21 cellular contexts compared by ENCODE assay signal in the genomic region with DNA sequence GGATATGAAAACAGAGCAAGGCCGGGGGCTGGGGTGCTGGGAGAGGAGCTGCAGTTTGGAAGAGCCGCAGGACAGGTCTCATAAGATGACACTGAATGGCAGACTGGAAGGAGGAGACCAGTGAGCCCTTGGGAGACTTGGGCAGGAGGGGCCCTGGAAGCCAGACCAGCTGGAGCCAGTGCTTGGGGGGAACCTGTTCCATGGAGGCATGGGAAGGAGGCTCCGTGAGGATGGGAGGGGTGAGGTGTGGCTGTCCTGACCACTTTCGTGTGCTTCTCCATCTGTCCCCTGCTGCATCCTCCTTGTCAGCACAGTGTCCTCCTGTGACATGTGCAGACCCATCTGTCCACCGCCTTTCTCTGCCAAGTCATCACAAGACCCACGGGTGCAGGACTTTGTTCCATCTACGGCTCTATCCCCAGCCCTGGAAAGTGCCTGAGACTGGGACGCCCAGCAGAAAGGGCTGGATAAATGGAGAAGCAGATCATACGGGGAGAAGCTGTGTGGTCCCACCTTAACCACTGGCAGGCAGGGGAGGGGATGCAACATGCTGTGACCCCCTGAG.
DNase-seq lines count a peak whose midpoint lies in the region; ATAC-seq, FAIRE-seq and TF ChIP-seq lines count a peak whose summit lies in the region.
"Had no signal": no experiment of that assay in that cellular context is flagged by ENCODE, and none has a peak within 500 bp of the region (broad histone marks: within the 10 kb centered on the region; RNA-seq: fewer than 3 reads in every experiment).

No MANE protein-coding gene starts in this region.

- no peak overlapping the region for H3K9ac ChIP-seq in astrocyte (ENCODE audit: low read length)

- H2AFZ ChIP-seq in astrocyte (ENCODE audit: low read depth, low read length): no peak overlapping the region

- peaks cover 29% of the 10 kb centered on the region for H3K36me3 Mint-ChIP-seq in astrocyte (ENCODE audit: low read depth, unreplicated experiment)
- H3K36me3 Mint-ChIP-seq in activated naive CD8-positive, alpha-beta T cell treated with anti-CD3 and anti-CD28 coated beads, Interleukin-2, amount 50 U/mL, for 24 hours (ENCODE audit: low read depth): no peaks in the 10 kb centered on the region

- peaks cover 13% of the 10 kb centered on the region for H3K4me1 ChIP-seq in astrocyte (ENCODE audit: insufficient read depth, low read length)
- H3K4me1 ChIP-seq in foreskin keratinocyte: no peaks in the 10 kb centered on the region
- H3K4me1 ChIP-seq: HAP-1, Peyer's patch had no signal

- peak overlapping the region; percentile 18 for H3K27ac Mint-ChIP-seq in astrocyte (ENCODE audit: unreplicated experiment)
- no peak overlapping the region for H3K27ac Mint-ChIP-seq in activated naive CD8-positive, alpha-beta T cell treated with anti-CD3 and anti-CD28 coated beads, Interleukin-2, amount 50 U/mL, for 24 hours

- H3K27me3 Mint-ChIP-seq in astrocyte (ENCODE audit: low read depth, unreplicated experiment): no peaks in the 10 kb centered on the region
- H3K27me3 Mint-ChIP-seq in activated naive CD8-positive, alpha-beta T cell treated with anti-CD3 and anti-CD28 coated beads, Interleukin-2, amount 50 U/mL, for 24 hours: no peaks in the 10 kb centered on the region

- no peak overlapping the region for H3K4me3 Mint-ChIP-seq in astrocyte (ENCODE audit: unreplicated experiment)
- H3K4me3 Mint-ChIP-seq in activated naive CD8-positive, alpha-beta T cell treated with anti-CD3 and anti-CD28 coated beads, Interleukin-2, amount 50 U/mL, for 24 hours: no peak overlapping the region

- no peak for TF ChIP-seq CTCF in astrocyte (IDR thresholded peaks at IDR 0.05; ENCODE audit: insufficient read depth, low read depth, low read length)
- no peak for TF ChIP-seq CTCF in foreskin keratinocyte (conservative IDR thresholded peaks at IDR 0.05)

- no peak for FAIRE-seq in astrocyte (lab: Jason Lieb, UNC)
- FAIRE-seq: G401.6 had no signal

- no peak overlapping the region for H3K4me3 ChIP-seq in astrocyte (ENCODE audit: insufficient read depth, low read depth, low read length)
- H3K4me3 ChIP-seq: HAP-1, Peyer's patch had no signal

- no peaks in the 10 kb centered on the region for H3K9me3 ChIP-seq in astrocyte (ENCODE audit: insufficient read depth, low read depth, low read length)
- H3K9me3 ChIP-seq: HAP-1, Peyer's patch had no signal

- ATAC-seq in foreskin keratinocyte (no peak), HG02981 (IDR thresholded peaks at IDR 0.05; ENCODE audit: unreplicated experiment) (no peak), GM21786 (IDR thresholded peaks at IDR 0.05; ENCODE audit: unreplicated experiment) (no peak)
- ATAC-seq in activated naive CD8-positive, alpha-beta T cell treated with anti-CD3 and anti-CD28 coated beads, Interleukin-2, amount 50 U/mL, for 24 hours: no peak

- H3K4me1 Mint-ChIP-seq in astrocyte (ENCODE audit: low read depth, unreplicated experiment): peaks cover 13% of the 10 kb centered on the region
- peaks cover 4% of the 10 kb centered on the region for H3K4me1 Mint-ChIP-seq in activated naive CD8-positive, alpha-beta T cell treated with anti-CD3 and anti-CD28 coated beads, Interleukin-2, amount 50 U/mL, for 24 hours

- H3K79me2 ChIP-seq in astrocyte (ENCODE audit: insufficient read depth, low read length): no peaks in the 10 kb centered on the region

- no peaks in the 10 kb centered on the region for H3K9me3 Mint-ChIP-seq in astrocyte (ENCODE audit: unreplicated experiment)
- H3K9me3 Mint-ChIP-seq in activated naive CD8-positive, alpha-beta T cell treated with anti-CD3 and anti-CD28 coated beads, Interleukin-2, amount 50 U/mL, for 24 hours: no peaks in the 10 kb centered on the region

- H3K27ac ChIP-seq in astrocyte (ENCODE audit: low read depth, low read length) (no peak overlapping the region), foreskin keratinocyte (peak overlapping the region; percentile 16)
- H3K27ac ChIP-seq: 22Rv1, C4-2B, Peyer's patch had no signal

- H4K20me1 ChIP-seq in astrocyte (ENCODE audit: insufficient read depth, low read length): peaks cover 5% of the 10 kb centered on the region

- no peaks in the 10 kb centered on the region for H3K27me3 ChIP-seq in astrocyte (ENCODE audit: insufficient read depth, low read length)
- H3K27me3 ChIP-seq in foreskin keratinocyte: no peaks in the 10 kb centered on the region
- H3K27me3 ChIP-seq: Peyer's patch had no signal

- no peak overlapping the region for H3K4me2 ChIP-seq in astrocyte (ENCODE audit: low read length)

- DNase-seq in NCI-H2171 treated with DMSO at 0.1 percent for 48 hours (lab: John Stamatoyannopoulos, UW) (peak; percentile 66), NCI-H2171 (lab: John Stamatoyannopoulos, UW) (no peak), NCI-H524 (lab: John Stamatoyannopoulos, UW) (peak; percentile 90 to 98), astrocyte (ENCODE audit: low read depth) (no peak), foreskin keratinocyte (no peak)
- DNase-seq in activated naive CD8-positive, alpha-beta T cell treated with anti-CD3 and anti-CD28 coated beads, Interleukin-2, amount 50 U/mL, for 24 hours: no peak
- DNase-seq: AML-193; DMS 273 treated with DMSO at 0.1 percent for 48 hours; DND-41; NCI-H1105 treated with DMSO at 0.1 percent for 48 hours; NCI-H1694 treated with DMSO at 0.1 percent for 48 hours; NCI-H69; NK-92 treated with Interleukin-12 subunit alpha and Interleukin-12 subunit beta, amount 100 ng/mL, for 24 hours; Peyer's patch; Right ventricle myocardium superior had no signal

- H3K36me3 ChIP-seq in astrocyte (ENCODE audit: insufficient read depth, low read length): peaks cover 12% of the 10 kb centered on the region
- H3K36me3 ChIP-seq: HAP-1, Peyer's patch had no signal

Comparison
In these comparisons a context has a peak if more than half of its experiments do, and no peak if none do; other contexts are left out.
1. DNase-seq: peak in NCI-H2171 treated with DMSO at 0.1 percent for 48 hours (single experiment) and NCI-H524 (2 of 2); none in NCI-H2171 (single experiment), astrocyte (single experiment), foreskin keratinocyte (0 of 2) and activated naive CD8-positive, alpha-beta T cell treated with anti-CD3 and anti-CD28 coated beads, Interleukin-2, amount 50 U/mL, for 24 hours (single experiment).